In genomic region chr15:73175382-73175781, GRCh38 we compare ENCODE assay signal across 1 cellular context.
TF ChIP-seq lines count a peak whose summit lies in the region.

No MANE protein-coding gene starts in this region.

TF ChIP-seq in GM23338, 12 proteins besides CTCF, POLR2A, EP300 and RAD21 (continued from another document):
- TF ChIP-seq REST (IDR thresholded peaks at IDR 0.05; ENCODE audit: unreplicated experiment) (no peak), ETS1 (IDR thresholded peaks at IDR 0.05) (no peak), ZNF114 (CRISPR knock-in tag; IDR thresholded peaks at IDR 0.05) (no peak), POLR2AphosphoS5 (IDR thresholded peaks at IDR 0.05; ENCODE audit: low read depth) (no peak), ZNF331 (CRISPR knock-in tag; IDR thresholded peaks at IDR 0.05; ENCODE audit: low read depth) (no peak), JUNB (IDR thresholded peaks at IDR 0.05; ENCODE audit: unreplicated experiment) (no peak), EZH2 (IDR thresholded peaks at IDR 0.05; ENCODE audit: low read depth, unreplicated experiment) (no peak), CREB1 (CRISPR knock-in tag; IDR thresholded peaks at IDR 0.05; ENCODE audit: low read depth) (no peak), ZNF462 (CRISPR knock-in tag; IDR thresholded peaks at IDR 0.05) (no peak), EZH2phosphoT487 (IDR thresholded peaks at IDR 0.05; ENCODE audit: unreplicated experiment) (no peak)
TF ChIP-seq in GM23338: peak in this region for 0.
